Comparison of ENCODE assay signal across 14 cellular contexts in the genomic region with DNA sequence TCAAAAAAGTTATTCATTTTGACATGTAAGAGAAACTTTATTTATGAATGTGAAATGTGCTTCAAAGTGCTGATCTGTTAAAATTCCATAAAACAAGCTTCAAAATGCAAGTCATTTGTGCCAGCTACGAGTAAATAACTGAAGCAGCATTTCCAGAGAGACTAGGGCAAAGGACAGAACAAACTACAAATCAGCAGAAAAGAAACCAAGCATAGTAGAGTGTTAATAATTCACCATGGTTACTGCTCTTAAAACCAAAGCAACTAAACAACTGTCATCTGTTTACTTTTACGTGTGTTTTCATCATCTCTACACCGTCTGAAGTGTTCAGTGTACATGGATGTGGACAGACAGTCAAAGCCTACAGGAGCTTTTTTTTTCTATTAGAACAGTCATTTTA. TPM values are rescaled to one million over a fixed set of nuclear protein-coding genes. Genes with fewer than 3 reads are reported as not detected.
DNase-seq lines count a peak whose midpoint lies in the region; ATAC-seq, FAIRE-seq and TF ChIP-seq lines count a peak whose summit lies in the region.
"Had no signal": no experiment of that assay in that cellular context is flagged by ENCODE, and none has a peak within 500 bp of the region (broad histone marks: within the 10 kb centered on the region; RNA-seq: fewer than 3 reads in every experiment).

No MANE protein-coding gene starts in this region.

- no peak overlapping the region for H2AFZ ChIP-seq in K562 (ENCODE audit: low read depth, low read length)

- POLR2A ChIA-PET in K562 (lab: Yijun Ruan, JAX): interaction anchor here (0.6 to 1.0 kb wide), 2 partner anchors 25 to 384 kb away, joined by 3 read pairs; no protein-coding TSS in a partner anchor

- 0% methylated on average over 3 of the region's 3 CpGs for WGBS in K562 (ENCODE audit: insufficient coverage, low coverage, missing lambda C conversion rate)

- intact Hi-C loops in K562 (cut with micrococcal nuclease): no loop called here

- DNase-seq in H4 (ENCODE audit: low spot score) (peak; percentile 18), K562 (ENCODE audit: extremely low read depth in 1 of 4, low spot score in 3 of 4) (no peak), left kidney (ENCODE audit: low read depth, low spot score) (peak; percentile 36), GM20000 (ENCODE audit: low spot score) (no peak)
- no peak for DNase-seq in effector CD4-positive, alpha-beta T cell
- DNase-seq: activated CD4-positive, alpha-beta T cell treated with anti-CD3 and anti-CD28 coated beads for 36 hours; activated effector memory CD4-positive, alpha-beta T cell treated with anti-CD3 and anti-CD28 coated beads, Interleukin-2, amount 50 U/mL, for 16 hours; cortex of kidney; NCI-H187 treated with DMSO at 0.1 percent for 48 hours; stimulated activated CD4-positive, alpha-beta T cell treated with anti-CD3 and anti-CD28 coated beads, Interleukin-15, amount 100 ng/mL, for 24 hours; stimulated activated naive B cell treated with anti-CD40 and anti-IgM and Interleukin-4, amounts not matched to agents 10 μg/mL and 1 μg/mL and 100 μg/mL, for 72 hours had no signal

- no peak overlapping the region for H3K4me3 ChIP-seq in K562
- H3K4me3 ChIP-seq in subcutaneous abdominal adipose tissue (ENCODE audit: low read depth in 1 of 5, low read length in 5 of 5): peak overlapping the region in 1 of 5 donors; percentile 9

- H3K9me1 ChIP-seq in K562 (ENCODE audit: control insufficient read depth, insufficient read depth, low read length): no peaks in the 10 kb centered on the region

- H3K36me3 ChIP-seq in K562 (ENCODE audit: control insufficient read depth, insufficient read depth, low read length) (no peaks in the 10 kb centered on the region), subcutaneous abdominal adipose tissue (ENCODE audit: control insufficient read depth in 5 of 5, insufficient read depth in 5 of 5, low read length in 5 of 5) (no peaks in the 10 kb centered on the region)

- no peak for TF ChIP-seq POLR2A in K562 (conservative IDR thresholded peaks at IDR 0.05)

- no peaks in the 10 kb centered on the region for H3K79me2 ChIP-seq in K562 (ENCODE audit: control insufficient read depth, insufficient read depth, low read length)

- H3K4me1 ChIP-seq in K562 (replicated peaks in 1 of 2; ENCODE audit: control insufficient read depth in 2 of 2, insufficient read depth in 2 of 2, low read length in 2 of 2) (no peaks in the 10 kb centered on the region; a peak in 1 of 5 replicates), subcutaneous abdominal adipose tissue (ENCODE audit: control insufficient read depth in 5 of 5, insufficient read depth in 5 of 5, low read length in 5 of 5) (peaks cover 3 to 31% (median 25%) of the 10 kb centered on the region in 5 donors)

- H4K20me1 ChIP-seq in K562 (replicated peaks; ENCODE audit: control insufficient read depth, insufficient read depth, low read length): no peaks in the 10 kb centered on the region

- no peak for TF ChIP-seq RAD21 in K562 (CRISPR knock-in tag; conservative IDR thresholded peaks at IDR 0.05 in 1 of 2, IDR thresholded peaks at IDR 0.05 in 1 of 2)

- no peak for TF ChIP-seq CTCF in K562 (IDR thresholded peaks at IDR 0.05 in 2 of 3, conservative IDR thresholded peaks at IDR 0.05 in 1 of 3; ENCODE audit: insufficient read depth in 2 of 3, low read depth in 1 of 3, low read length in 3 of 3)
- no peak for TF ChIP-seq CTCF in GM20000 (IDR thresholded peaks at IDR 0.05; ENCODE audit: extremely low read depth, missing control alignments)

- no peak for FAIRE-seq in K562 (lab: Jason Lieb, UNC)

- in situ Hi-C loops in K562 (cut with MboI): no loop called here

- H3K27ac ChIP-seq in K562 (ENCODE audit: extremely low read depth, low read depth, low read length): no peak overlapping the region
- H3K27ac ChIP-seq in subcutaneous abdominal adipose tissue (ENCODE audit: low read depth, low read length): peak overlapping the region; percentile 98

- H3K9ac ChIP-seq in K562 (ENCODE audit: insufficient read depth in 1 of 2, low read depth in 2 of 2, low read length in 2 of 2) (no peak overlapping the region), subcutaneous abdominal adipose tissue (ENCODE audit: low read length in 5 of 5) (peak overlapping the region in 3 of 5 donors; percentile 56 to 86 (median 81))

- CTCF ChIA-PET in K562 (lab: Yijun Ruan, JAX; ENCODE audit: low intra/inter-chr PET ratio): no interaction called here

- no TSS peak for BruUV-seq in K562 (replicated peaks; lab: Mats Ljungman, UMichigan)

- ATAC-seq in K562 (no peak), HG02571 (IDR thresholded peaks at IDR 0.05; ENCODE audit: unreplicated experiment) (no peak), HG03045 (IDR thresholded peaks at IDR 0.05; ENCODE audit: unreplicated experiment) (no peak)
- ATAC-seq: activated CD4-positive, alpha-beta T cell treated with anti-CD3 and anti-CD28 coated beads for 36 hours; stimulated activated naive B cell treated with anti-CD40 and anti-IgM and Interleukin-4, amounts not matched to agents 10 μg/mL and 1 μg/mL and 100 μg/mL, for 72 hours had no signal

- no peak for TF ChIP-seq EP300 in K562 (IDR thresholded peaks at IDR 0.05; ENCODE audit: low read length)

- peaks cover 12 to 13% of the 10 kb centered on the region in 2 experiments; a peak in 3 of 5 replicates for H3K27me3 ChIP-seq in K562 (ENCODE audit: control insufficient read depth in 2 of 2, insufficient read depth in 2 of 2, low read length in 2 of 2)
- no peaks in the 10 kb centered on the region for H3K27me3 ChIP-seq in subcutaneous abdominal adipose tissue (ENCODE audit: control insufficient read depth in 5 of 5, insufficient read depth in 4 of 5, low read length in 5 of 5)

- H3K9me3 ChIP-seq in K562 (replicated peaks; ENCODE audit: control insufficient read depth, insufficient read depth, low read depth, low read length): no peaks in the 10 kb centered on the region
- H3K9me3 ChIP-seq in subcutaneous abdominal adipose tissue (ENCODE audit: control insufficient read depth in 5 of 5, low read length in 5 of 5): no peaks in the 10 kb centered on the region

- no peak overlapping the region for H3K4me2 ChIP-seq in K562 (ENCODE audit: insufficient read depth, low read length)

RNA-seq across cellular contexts. Expression of a gene that starts 1.6 kb away (rescaled TPM):
- 0.16 and 0.66 TPM in 2 replicates for total RNA-seq in H4 (2014; rRNA removed; shearing (Covaris generic))
- total RNA-seq in K562 (2011; cell fraction: chromatin; rRNA removed; ENCODE audit: low replicate concordance): not detected in 2 replicates
- total RNA-seq in K562 (2011; cell fraction: nucleolus; rRNA removed): not detected in 2 replicates
- not detected in 2 replicates for total RNA-seq in K562 (2011; cell fraction: nucleoplasm; rRNA removed)
- total RNA-seq in K562 (2014; rRNA removed): not detected in 2 replicates
- not detected in 2 replicates for total RNA-seq in K562 (2014; rRNA removed; fragmentation: Illumina TruSeq; extraction: Trizol)
- total RNA-seq in K562 (2015; rRNA removed; fragmentation: Illumina TruSeq; extraction: Trizol): not detected in 2 replicates
- total RNA-seq in K562 (2021): not detected in 2 replicates
- polyA plus RNA-seq in K562 (2011; rRNA removed): not detected in 2 replicates
- polyA plus RNA-seq in K562 (2011; cell fraction: cytosol; rRNA removed): not detected in 2 replicates
- polyA plus RNA-seq in K562 (2011; cell fraction: nucleus; rRNA removed): not detected in 2 replicates
- polyA plus RNA-seq in K562 (2012): not detected in 2 replicates
- polyA plus RNA-seq in K562 (2014; fragmentation: Illumina TruSeq; extraction: Trizol): not detected in 2 replicates
- not detected for polyA plus RNA-seq in K562 (2014; fragmentation: Nextera tagmentation; extraction: Ambion mirVana)
- polyA plus RNA-seq in K562 (2014; rRNA removed): not detected in 2 replicates
- polyA minus RNA-seq in K562 (2011; rRNA and poly(A)+ RNA removed): not detected in 2 replicates
- not detected in 2 replicates for polyA minus RNA-seq in K562 (2011; cell fraction: cytosol; rRNA and poly(A)+ RNA removed)
- not detected in 2 replicates for polyA minus RNA-seq in K562 (2011; cell fraction: nucleus; rRNA and poly(A)+ RNA removed)
- total RNA-seq: activated CD4-positive, alpha-beta T cell treated with anti-CD3 and anti-CD28 coated beads for 36 hours had no signal

RNA-seq across cellular contexts. Expression of a gene that starts 2.6 kb away (rescaled TPM):
- total RNA-seq in H4 (2014; rRNA removed; shearing (Covaris generic)): not detected in 2 replicates
- not detected in 2 replicates for total RNA-seq in K562 (2011; cell fraction: chromatin; rRNA removed; ENCODE audit: low replicate concordance)
- 0.39 and 0.50 TPM in 2 replicates for total RNA-seq in K562 (2011; cell fraction: nucleolus; rRNA removed)
- total RNA-seq in K562 (2011; cell fraction: nucleoplasm; rRNA removed): not detected in 2 replicates
- total RNA-seq in K562 (2014; rRNA removed) (0.16 and 0.18 TPM in 2 replicates), K562 (2014; rRNA removed; fragmentation: Illumina TruSeq; extraction: Trizol) (0.44 and 0.73 TPM in 2 replicates), K562 (2015; rRNA removed; fragmentation: Illumina TruSeq; extraction: Trizol) (0.33 and 0.38 TPM in 2 replicates), K562 (2021) (0.33 TPM in 1 of 2 replicates, not detected in the other)
- polyA plus RNA-seq in K562 (2011; rRNA removed) (0.17 TPM in 1 of 2 replicates, not detected in the other), K562 (2014; fragmentation: Illumina TruSeq; extraction: Trizol) (0.62 and 0.77 TPM in 2 replicates), K562 (2014; fragmentation: Nextera tagmentation; extraction: Ambion mirVana) (under 1 TPM; 0.48 to 0.66 TPM), K562 (2014; rRNA removed) (0.36 and 0.53 TPM in 2 replicates)
- polyA plus RNA-seq in K562 (2011; cell fraction: cytosol; rRNA removed): not detected in 2 replicates
- polyA plus RNA-seq in K562 (2011; cell fraction: nucleus; rRNA removed): not detected in 2 replicates
- polyA plus RNA-seq in K562 (2012): 0.56 and 1.1 TPM in 2 replicates
- polyA minus RNA-seq in K562 (2011; rRNA and poly(A)+ RNA removed): not detected in 2 replicates
- polyA minus RNA-seq in K562 (2011; cell fraction: cytosol; rRNA and poly(A)+ RNA removed): not detected in 2 replicates
- polyA minus RNA-seq in K562 (2011; cell fraction: nucleus; rRNA and poly(A)+ RNA removed): 0.27 TPM in 1 of 2 replicates, not detected in the other

RNA-seq across cellular contexts. Expression of a gene that starts 40.6 kb away (rescaled TPM):
- total RNA-seq in H4 (2014; rRNA removed; shearing (Covaris generic)): not detected in 2 replicates
- not detected in 2 replicates for total RNA-seq in K562 (2011; cell fraction: chromatin; rRNA removed; ENCODE audit: low replicate concordance)
- total RNA-seq in K562 (2011; cell fraction: nucleolus; rRNA removed): not detected in 2 replicates
- total RNA-seq in K562 (2011; cell fraction: nucleoplasm; rRNA removed): not detected in 2 replicates
- total RNA-seq in K562 (2014; rRNA removed) (not detected in 2 replicates), K562 (2014; rRNA removed; fragmentation: Illumina TruSeq; extraction: Trizol) (not detected in 2 replicates), K562 (2015; rRNA removed; fragmentation: Illumina TruSeq; extraction: Trizol) (not detected in 2 replicates), K562 (2021) (not detected in 2 replicates)
- polyA plus RNA-seq in K562 (2011; rRNA removed) (not detected in 2 replicates), K562 (2014; fragmentation: Illumina TruSeq; extraction: Trizol) (not detected in 2 replicates), K562 (2014; fragmentation: Nextera tagmentation; extraction: Ambion mirVana) (not detected), K562 (2014; rRNA removed) (not detected in 2 replicates)
- not detected in 2 replicates for polyA plus RNA-seq in K562 (2011; cell fraction: cytosol; rRNA removed)
- polyA plus RNA-seq in K562 (2011; cell fraction: nucleus; rRNA removed): not detected in 2 replicates
- polyA plus RNA-seq in K562 (2012): not detected in 2 replicates
- polyA minus RNA-seq in K562 (2011; rRNA and poly(A)+ RNA removed): not detected in 2 replicates
- not detected in 2 replicates for polyA minus RNA-seq in K562 (2011; cell fraction: cytosol; rRNA and poly(A)+ RNA removed)
- polyA minus RNA-seq in K562 (2011; cell fraction: nucleus; rRNA and poly(A)+ RNA removed): not detected in 2 replicates
- total RNA-seq: activated CD4-positive, alpha-beta T cell treated with anti-CD3 and anti-CD28 coated beads for 36 hours had no signal

Comparison
In these comparisons a context has a peak if more than half of its experiments do, and no peak if none do; other contexts are left out.
1. DNase-seq: peak in H4 (single experiment) and left kidney (single experiment); none in K562 (0 of 4), effector CD4-positive, alpha-beta T cell (single experiment) and GM20000 (single experiment).
2. H3K9ac ChIP-seq: peak in subcutaneous abdominal adipose tissue (3 of 5); none in K562 (0 of 2).